In genomic region chr19:52028027-52028779, GRCh38 we compare ENCODE assay signal across 2 cellular contexts.
TF ChIP-seq lines count a peak whose summit lies in the region.

Gene ZNF614 (minus strand): TSS chr19:52028379. CDS start chr19:52025745, 2,634 bp downstream.

TF ChIP-seq in IMR-90, 13 proteins besides CTCF, POLR2A, EP300 and RAD21:
- TF ChIP-seq MXI1 (IDR thresholded peaks at IDR 0.05; ENCODE audit: borderline replicate concordance, low read depth, low read length) (peak; percentile 63; the same call in 1 of the 2 replicates), RFX5 (IDR thresholded peaks at IDR 0.05; ENCODE audit: low read depth, low read length) (no peak), MAZ (IDR thresholded peaks at IDR 0.05; ENCODE audit: borderline replicate concordance, low read depth, low read length) (no peak), NFE2L2 (IDR thresholded peaks at IDR 0.05; ENCODE audit: low read depth, low read length) (no peak), MAFK (IDR thresholded peaks at IDR 0.05; ENCODE audit: low read depth, low read length) (no peak), BHLHE40 (IDR thresholded peaks at IDR 0.05; ENCODE audit: low read depth, low read length) (no peak; the same call in 1 of the 2 replicates), CEBPB (IDR thresholded peaks at IDR 0.05; ENCODE audit: low read depth, low read length) (no peak), FOS (IDR thresholded peaks at IDR 0.05; ENCODE audit: low read depth, low read length) (peak; percentile 42), RCOR1 (IDR thresholded peaks at IDR 0.05; ENCODE audit: insufficient replicate concordance, low read length) (no peak), SMC3 (IDR thresholded peaks at IDR 0.05; ENCODE audit: low read depth, low read length) (no peak), CHD1 (IDR thresholded peaks at IDR 0.05; ENCODE audit: low read depth, low read length) (no peak)
- TF ChIP-seq, protein P1, sequence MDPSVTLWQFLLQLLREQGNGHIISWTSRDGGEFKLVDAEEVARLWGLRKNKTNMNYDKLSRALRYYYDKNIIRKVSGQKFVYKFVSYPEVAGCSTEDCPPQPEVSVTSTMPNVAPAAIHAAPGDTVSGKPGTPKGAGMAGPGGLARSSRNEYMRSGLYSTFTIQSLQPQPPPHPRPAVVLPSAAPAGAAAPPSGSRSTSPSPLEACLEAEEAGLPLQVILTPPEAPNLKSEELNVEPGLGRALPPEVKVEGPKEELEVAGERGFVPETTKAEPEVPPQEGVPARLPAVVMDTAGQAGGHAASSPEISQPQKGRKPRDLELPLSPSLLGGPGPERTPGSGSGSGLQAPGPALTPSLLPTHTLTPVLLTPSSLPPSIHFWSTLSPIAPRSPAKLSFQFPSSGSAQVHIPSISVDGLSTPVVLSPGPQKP (IDR thresholded peaks at IDR 0.05; ENCODE audit: borderline replicate concordance, low read depth, low read length) = no peak
- TF ChIP-seq, protein P2, sequence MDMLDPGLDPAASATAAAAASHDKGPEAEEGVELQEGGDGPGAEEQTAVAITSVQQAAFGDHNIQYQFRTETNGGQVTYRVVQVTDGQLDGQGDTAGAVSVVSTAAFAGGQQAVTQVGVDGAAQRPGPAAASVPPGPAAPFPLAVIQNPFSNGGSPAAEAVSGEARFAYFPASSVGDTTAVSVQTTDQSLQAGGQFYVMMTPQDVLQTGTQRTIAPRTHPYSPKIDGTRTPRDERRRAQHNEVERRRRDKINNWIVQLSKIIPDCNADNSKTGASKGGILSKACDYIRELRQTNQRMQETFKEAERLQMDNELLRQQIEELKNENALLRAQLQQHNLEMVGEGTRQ (IDR thresholded peaks at IDR 0.05; ENCODE audit: low read depth, low read length) = no peak

TF ChIP-seq in PFSK-1, 5 proteins besides CTCF, POLR2A, EP300 and RAD21:
- TF ChIP-seq SIN3A (IDR thresholded peaks at IDR 0.05; ENCODE audit: borderline replicate concordance, insufficient read depth, low read length) = no peak
- TF ChIP-seq POLR2AphosphoS5 (IDR thresholded peaks at IDR 0.05; ENCODE audit: low read depth, low read length) = peak; percentile 96
- TF ChIP-seq FOXP2 (optimal IDR thresholded peaks at IDR 0.05; ENCODE audit: borderline replicate concordance, extremely low read depth, extremely low read length, insufficient read depth) = peak; percentile 48
